8 cellular contexts compared by ENCODE assay signal in genomic region chr5:40689442-40689841, GRCh38. TPM values are rescaled to one million over a fixed set of nuclear protein-coding genes. Genes with fewer than 3 reads are reported as not detected.
DNase-seq lines count a peak whose midpoint lies in the region; ATAC-seq, FAIRE-seq and TF ChIP-seq lines count a peak whose summit lies in the region.

No MANE protein-coding gene starts in this region.

- DNase-seq in GM12891 (ENCODE audit: insufficient read length, low spot score) (no peak), dedifferentiated amniotic fluid mesenchymal stem cell (ENCODE audit: extremely low spot score) (peak; percentile 92), non-pigmented ciliary epithelial cell (ENCODE audit: low read depth) (peak; percentile 93), type B pancreatic cell (ENCODE audit: extremely low spot score, unreplicated experiment) (no peak), hippocampal formation (lab: John Stamatoyannopoulos, UW) (no peak), occipital lobe (lab: John Stamatoyannopoulos, UW) (no peak)

- peaks cover 14% of the 10 kb centered on the region for H3K4me1 Mint-ChIP-seq in type B pancreatic cell (ENCODE audit: unreplicated experiment)

- no peak overlapping the region for H3K27ac Mint-ChIP-seq in type B pancreatic cell

- H3K4me3 Mint-ChIP-seq in type B pancreatic cell = no peak overlapping the region

- TF ChIP-seq POLR2A in GM12891 (IDR thresholded peaks at IDR 0.05; ENCODE audit: low read depth, low read length) = no peak

- peak; percentile 65 for ATAC-seq in HG02623 (IDR thresholded peaks at IDR 0.05; ENCODE audit: unreplicated experiment)

- H3K27me3 Mint-ChIP-seq in type B pancreatic cell = peaks cover 10% of the 10 kb centered on the region

- peaks cover 16% of the 10 kb centered on the region for H3K36me3 Mint-ChIP-seq in type B pancreatic cell

- no peak for TF ChIP-seq CTCF in type B pancreatic cell (conservative IDR thresholded peaks at IDR 0.05)

- FAIRE-seq in GM12891 (lab: Jason Lieb, UNC) = peak; percentile 26

- H3K9me3 Mint-ChIP-seq in type B pancreatic cell = no peaks in the 10 kb centered on the region

TF ChIP-seq in GM12891, 5 proteins besides CTCF, POLR2A, EP300 and RAD21:
- TF ChIP-seq POU2F2 (IDR thresholded peaks at IDR 0.05; ENCODE audit: low read depth, low read length) (peak; percentile 48; the same call in 1 of the 2 replicates), SPI1 (IDR thresholded peaks at IDR 0.05; ENCODE audit: low read depth, low read length) (no peak)

TF ChIP-seq in PFSK-1, 5 proteins besides CTCF, POLR2A, EP300 and RAD21:
- TF ChIP-seq REST (IDR thresholded peaks at IDR 0.05; ENCODE audit: insufficient read depth in 1 of 2, low read depth in 2 of 2, low read length in 2 of 2) (no peak), SIN3A (IDR thresholded peaks at IDR 0.05; ENCODE audit: borderline replicate concordance, insufficient read depth, low read length) (peak; percentile 88; the same call in 1 of the 2 replicates), TAF1 (IDR thresholded peaks at IDR 0.05; ENCODE audit: borderline replicate concordance, insufficient read depth, low read length) (no peak), POLR2AphosphoS5 (IDR thresholded peaks at IDR 0.05; ENCODE audit: low read depth, low read length) (no peak), FOXP2 (optimal IDR thresholded peaks at IDR 0.05; ENCODE audit: borderline replicate concordance, extremely low read depth, extremely low read length, insufficient read depth) (no peak)

RNA-seq across cellular contexts. Expression of gene PTGER4, which starts 9.7 kb away (rescaled TPM):
- polyA plus RNA-seq in GM12891 (2012; ENCODE audit: low read depth, missing spikeins) = 4.5 TPM
- polyA plus RNA-seq in PFSK-1 (2012; ENCODE audit: insufficient read length, low read depth) = 2.4 TPM
- total RNA-seq in type B pancreatic cell (ENCODE audit: low replicate concordance) (8.0 and 12.0 TPM in 2 replicates), occipital lobe (3.3 TPM)

Comparison
In these comparisons a context has a peak if more than half of its experiments do, and no peak if none do; other contexts are left out.
1. DNase-seq: peak in dedifferentiated amniotic fluid mesenchymal stem cell (single experiment) and non-pigmented ciliary epithelial cell (single experiment); none in GM12891 (single experiment), type B pancreatic cell (single experiment), hippocampal formation (0 of 2) and occipital lobe (single experiment).